In the genomic region with DNA sequence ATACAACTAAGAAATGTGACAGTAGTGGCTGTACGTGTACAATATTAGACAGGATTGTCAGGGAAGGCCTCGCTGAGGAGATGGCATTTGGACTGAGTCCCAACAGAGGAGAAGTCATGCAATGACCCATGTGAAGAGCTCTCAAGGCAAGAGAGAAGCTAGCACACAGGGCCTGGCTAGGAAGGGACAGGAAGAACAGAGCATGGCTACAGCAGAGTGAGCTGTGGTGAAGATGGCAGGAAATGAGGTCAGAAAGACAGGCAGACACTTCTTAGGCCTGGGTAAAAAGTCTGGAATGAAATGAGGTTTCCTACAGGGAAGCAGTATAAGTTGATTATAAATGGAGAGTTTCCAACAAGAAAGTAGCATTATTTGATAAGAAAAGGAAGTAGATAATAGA, we compare ENCODE assay signal across 9 cellular contexts. TPM values are rescaled to one million over a fixed set of nuclear protein-coding genes. Genes with fewer than 3 reads are reported as not detected.
DNase-seq lines count a peak whose midpoint lies in the region; ATAC-seq and TF ChIP-seq lines count a peak whose summit lies in the region.
"Had no signal": no experiment of that assay in that cellular context is flagged by ENCODE, and none has a peak within 500 bp of the region (broad histone marks: within the 10 kb centered on the region; RNA-seq: fewer than 3 reads in every experiment).

No MANE protein-coding gene starts in this region.

- H3K9me3 Mint-ChIP-seq in activated naive CD8-positive, alpha-beta T cell treated with anti-CD3 and anti-CD28 coated beads, Interleukin-2, amount 10 ng/mL, durations not matched to agents 7 days and 5 days = peaks cover 2% of the 10 kb centered on the region

- no peaks in the 10 kb centered on the region for H3K27me3 Mint-ChIP-seq in activated naive CD8-positive, alpha-beta T cell treated with anti-CD3 and anti-CD28 coated beads, Interleukin-2, amount 10 ng/mL, durations not matched to agents 7 days and 5 days

- peak overlapping the region; percentile 43 for H2AFZ ChIP-seq in neuronal stem cell (ENCODE audit: low read length)

- no peak overlapping the region for H2AK5ac ChIP-seq in neuronal stem cell (ENCODE audit: low read depth, low read length)

- peak overlapping the region; percentile 35 for H3K27ac ChIP-seq in HL-60 (replicated peaks)
- no peak overlapping the region for H3K27ac ChIP-seq in neuronal stem cell (replicated peaks; ENCODE audit: low read length)

- H4K91ac ChIP-seq in neuronal stem cell (ENCODE audit: low read depth, low read length, poor library complexity) = no peak overlapping the region

- no peak overlapping the region for H3K9ac ChIP-seq in neuronal stem cell (ENCODE audit: low read depth, low read length, poor library complexity)

- H2BK5ac ChIP-seq in neuronal stem cell (ENCODE audit: low read length) = no peak overlapping the region

- peak; percentile 98 for ATAC-seq in activated naive CD8-positive, alpha-beta T cell treated with anti-CD3 and anti-CD28 coated beads, Interleukin-2, amount 10 ng/mL, durations not matched to agents 7 days and 5 days (ENCODE audit: low read depth)
- ATAC-seq in GM18873 (IDR thresholded peaks at IDR 0.05; ENCODE audit: low FRiP score, unreplicated experiment) (no peak), HG03095 (IDR thresholded peaks at IDR 0.05; ENCODE audit: unreplicated experiment) (no peak)

- H3K9me3 ChIP-seq in neuronal stem cell (replicated peaks in 1 of 2; ENCODE audit: control insufficient read depth in 2 of 2, insufficient read depth in 1 of 2, low read depth in 1 of 2, low read length in 2 of 2) = no peaks in the 10 kb centered on the region

- H2BK120ac ChIP-seq in neuronal stem cell (ENCODE audit: low read depth, low read length) = no peak overlapping the region

- no peak overlapping the region for H3K4ac ChIP-seq in neuronal stem cell (ENCODE audit: low read length)

- H3K36me3 ChIP-seq in neuronal stem cell (replicated peaks in 1 of 2; ENCODE audit: control insufficient read depth in 2 of 2, insufficient read depth in 2 of 2, low read length in 2 of 2) = no peaks in the 10 kb centered on the region

- peaks cover 23% of the 10 kb centered on the region for H3K4me1 Mint-ChIP-seq in activated naive CD8-positive, alpha-beta T cell treated with anti-CD3 and anti-CD28 coated beads, Interleukin-2, amount 10 ng/mL, durations not matched to agents 7 days and 5 days

- H2BK15ac ChIP-seq in neuronal stem cell (ENCODE audit: low read length) = no peak overlapping the region

- no peak overlapping the region for H3K14ac ChIP-seq in neuronal stem cell (ENCODE audit: low read length)

- H3K23ac ChIP-seq in neuronal stem cell (ENCODE audit: low read depth, low read length, poor library complexity) = no peak overlapping the region

- POLR2A ChIA-PET in activated naive CD8-positive, alpha-beta T cell treated with anti-CD3 and anti-CD28 coated beads, Interleukin-2, amount 10 ng/mL, durations not matched to agents 7 days and 5 days (lab: Charles Lee) = no interaction called here

- no peak overlapping the region for H3K4me2 ChIP-seq in neuronal stem cell (ENCODE audit: insufficient read depth, low read length, poor library complexity, severe bottlenecking)

- no peak overlapping the region for H3K18ac ChIP-seq in neuronal stem cell (ENCODE audit: low read length)

- TF ChIP-seq CTCF in HL-60 (IDR thresholded peaks at IDR 0.05; ENCODE audit: insufficient read depth, low read length) = no peak

- H3K27ac Mint-ChIP-seq in activated naive CD8-positive, alpha-beta T cell treated with anti-CD3 and anti-CD28 coated beads, Interleukin-2, amount 10 ng/mL, durations not matched to agents 7 days and 5 days = peak overlapping the region; percentile 76

- H3K4me1 ChIP-seq in neuronal stem cell (ENCODE audit: control insufficient read depth in 2 of 2, insufficient read depth in 1 of 2, low read depth in 1 of 2, low read length in 2 of 2) = peaks cover 1 to 2% of the 10 kb centered on the region in 2 donors

- H3K4me3 ChIP-seq in HL-60 (replicated peaks; ENCODE audit: insufficient read depth, low read length) (no peak overlapping the region), neuronal stem cell (ENCODE audit: low read length in 2 of 2) (no peak overlapping the region)

- WGBS in neuronal stem cell (ENCODE audit: extremely low coverage in 2 of 2, insufficient read length in 2 of 2, insufficient replicate concordance in 1 of 2), 2 donors = no CpG with 5 or more reads among the region's 2 CpGs

- H3K79me1 ChIP-seq in neuronal stem cell (ENCODE audit: low read depth, low read length) = no peaks in the 10 kb centered on the region

- peak overlapping the region; percentile 25 for H3K4me3 Mint-ChIP-seq in activated naive CD8-positive, alpha-beta T cell treated with anti-CD3 and anti-CD28 coated beads, Interleukin-2, amount 10 ng/mL, durations not matched to agents 7 days and 5 days

- H4K8ac ChIP-seq in neuronal stem cell (ENCODE audit: low read depth, low read length) = no peak overlapping the region

- H3K27me3 ChIP-seq in HL-60 (ENCODE audit: insufficient read depth, poor library complexity, severe bottlenecking) = no peaks in the 10 kb centered on the region
- H3K27me3 ChIP-seq in neuronal stem cell (ENCODE audit: control insufficient read depth in 3 of 3, insufficient read depth in 3 of 3, low read depth in 1 of 3, low read length in 3 of 3) = no peaks in the 10 kb centered on the region

- H2BK12ac ChIP-seq in neuronal stem cell (ENCODE audit: low read length) = no peak overlapping the region

- H3K36me3 Mint-ChIP-seq in activated naive CD8-positive, alpha-beta T cell treated with anti-CD3 and anti-CD28 coated beads, Interleukin-2, amount 10 ng/mL, durations not matched to agents 7 days and 5 days = peaks cover 12% of the 10 kb centered on the region

- DNase-seq in SKM-1 treated with dmso at 0.1 percent for 144 hours (lab: John Stamatoyannopoulos, UW; ENCODE audit: unreplicated experiment) (peak; percentile 25), SKM-1 (lab: John Stamatoyannopoulos, UW; ENCODE audit: unreplicated experiment) (no peak), HL-60 (ENCODE audit: low read depth in 1 of 2, low spot score in 1 of 2) (peak in 1 of 2 experiments; percentile 43), neuronal stem cell (ENCODE audit: low spot score) (no peak), AG20443 (ENCODE audit: low spot score) (no peak)
- DNase-seq in activated naive CD8-positive, alpha-beta T cell treated with anti-CD3 and anti-CD28 coated beads, Interleukin-2, amount 10 ng/mL, durations not matched to agents 7 days and 5 days = no peak
- DNase-seq: ACHN had no signal

RNA-seq across cellular contexts. Expression of a gene that starts 33.2 kb away (rescaled TPM):
- total RNA-seq in activated naive CD8-positive, alpha-beta T cell treated with anti-CD3 and anti-CD28 coated beads, Interleukin-2, amount 10 ng/mL, durations not matched to agents 7 days and 5 days = 1 to 10 TPM; 1.3 to 1.5 TPM
- 0.54 TPM for polyA plus RNA-seq in neuronal stem cell (2013, experiment 1 of 2)
- 0.22 TPM for polyA plus RNA-seq in neuronal stem cell (2013, experiment 2 of 2)
